Comparison of ENCODE assay signal across 20 cellular contexts in the genomic region with DNA sequence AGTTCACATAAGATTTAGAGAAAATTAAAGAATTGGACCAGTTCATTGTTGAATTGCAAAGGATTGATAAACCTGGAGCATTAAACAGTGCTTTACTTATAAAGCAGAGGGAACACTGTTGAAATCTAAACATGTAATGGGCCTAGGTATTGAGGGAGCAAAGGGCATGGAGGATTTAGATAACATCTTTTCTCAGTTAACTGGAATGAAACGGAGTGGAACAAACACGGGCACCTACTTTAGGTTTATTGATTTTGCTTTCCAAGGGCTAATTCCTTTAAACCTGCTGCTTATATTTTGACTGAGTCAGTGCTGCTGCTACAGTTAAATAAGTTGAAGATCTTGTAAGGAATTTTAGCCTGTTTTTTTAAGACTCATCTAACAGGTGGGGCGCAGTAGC. TPM values are rescaled to one million over a fixed set of nuclear protein-coding genes. Genes with fewer than 3 reads are reported as not detected.
DNase-seq lines count a peak whose midpoint lies in the region; ATAC-seq and TF ChIP-seq lines count a peak whose summit lies in the region.
"Had no signal": no experiment of that assay in that cellular context is flagged by ENCODE, and none has a peak within 500 bp of the region (broad histone marks: within the 10 kb centered on the region; RNA-seq: fewer than 3 reads in every experiment).

No MANE protein-coding gene starts in this region.

- peak overlapping the region; percentile 27; the same call in 1 of the 2 replicates for H3K27ac ChIP-seq in C4-2B
- no peak overlapping the region for H3K27ac ChIP-seq in DOHH2 (ENCODE audit: low read depth, low read length)
- H3K27ac ChIP-seq in mesenchymal stem cell (ENCODE audit: low read length, poor library complexity, severe bottlenecking), result peak overlapping the region; percentile 3
- H3K27ac ChIP-seq in neuronal stem cell (replicated peaks; ENCODE audit: low read length), result no peak overlapping the region
- H3K27ac ChIP-seq: pancreas, skin epidermis had no signal

- peak overlapping the region; percentile 47 for H3K4me3 Mint-ChIP-seq in activated T-helper 17 cell treated with anti-CD3 and anti-CD28 coated beads, Interleukin-2, amount 50 U/mL, for 72 hours
- no peak overlapping the region for H3K4me3 Mint-ChIP-seq in immature natural killer cell

- H3K4ac ChIP-seq in mesenchymal stem cell (ENCODE audit: low read depth in 1 of 2, low read length in 2 of 2) (no peak overlapping the region), neuronal stem cell (ENCODE audit: low read length) (no peak overlapping the region)

- H3K14ac ChIP-seq in mesenchymal stem cell (ENCODE audit: low read length in 2 of 2) (no peak overlapping the region), neuronal stem cell (ENCODE audit: low read length) (no peak overlapping the region)

- H3K36me3 Mint-ChIP-seq in activated T-helper 17 cell treated with anti-CD3 and anti-CD28 coated beads, Interleukin-2, amount 50 U/mL, for 72 hours (ENCODE audit: low read depth), result peaks cover 98% of the 10 kb centered on the region
- H3K36me3 Mint-ChIP-seq in immature natural killer cell, result no peaks in the 10 kb centered on the region

- H3K4me2 ChIP-seq in DOHH2 (ENCODE audit: low read length) (peak overlapping the region; percentile 6; the same call in 1 of the 2 replicates), mesenchymal stem cell (ENCODE audit: low read length, poor library complexity, severe bottlenecking) (no peak overlapping the region), neuronal stem cell (ENCODE audit: insufficient read depth, low read length, poor library complexity, severe bottlenecking) (no peak overlapping the region)

- H4K91ac ChIP-seq in mesenchymal stem cell (ENCODE audit: low read length) (no peak overlapping the region), neuronal stem cell (ENCODE audit: low read depth, low read length, poor library complexity) (no peak overlapping the region)

- DNase-seq in mesenchymal stem cell (no peak), neuronal stem cell (ENCODE audit: low spot score) (no peak), immature natural killer cell (no peak), hypothalamus (lab: John Stamatoyannopoulos, UW) (no peak)
- DNase-seq: activated CD4-positive, alpha-beta T cell treated with anti-CD3 and anti-CD28 coated beads for 48 hours; activated T-cell treated with anti-CD3 and anti-CD28 coated beads, Interleukin-2, amount 50 U/mL, for 4 hours; AML-193; amniotic stem cell; DMS153; left colon; NCI-H2081; NCI-H524; pancreas; stimulated activated CD4-positive, alpha-beta T cell treated with anti-CD3 and anti-CD28 coated beads, Interleukin-4, amount 100 ng/mL, for 24 hours; T-helper 9 cell had no signal

- H3K79me1 ChIP-seq in mesenchymal stem cell (replicated peaks; ENCODE audit: low read length, poor library complexity, severe bottlenecking) (no peaks in the 10 kb centered on the region), neuronal stem cell (ENCODE audit: low read depth, low read length) (peaks cover 1% of the 10 kb centered on the region)

- H3K4me1 ChIP-seq in DOHH2 (ENCODE audit: control insufficient read depth, low read length), result peaks cover 39% of the 10 kb centered on the region
- peaks cover 4% of the 10 kb centered on the region for H3K4me1 ChIP-seq in mesenchymal stem cell (ENCODE audit: control insufficient read depth, insufficient read depth, low read depth, low read length)
- H3K4me1 ChIP-seq in neuronal stem cell (ENCODE audit: control insufficient read depth in 2 of 2, insufficient read depth in 1 of 2, low read depth in 1 of 2, low read length in 2 of 2), result peaks cover 4 to 9% of the 10 kb centered on the region in 2 donors

- H3K18ac ChIP-seq in mesenchymal stem cell (ENCODE audit: low read depth in 1 of 2, low read length in 2 of 2) (no peak overlapping the region), neuronal stem cell (ENCODE audit: low read length) (no peak overlapping the region)

- H3K27ac Mint-ChIP-seq in activated T-helper 17 cell treated with anti-CD3 and anti-CD28 coated beads, Interleukin-2, amount 50 U/mL, for 72 hours, result no peak overlapping the region
- H3K27ac Mint-ChIP-seq in immature natural killer cell, result peak overlapping the region in 1 of 6 donors; percentile 1

- no peak overlapping the region for H2BK120ac ChIP-seq in mesenchymal stem cell (ENCODE audit: low read depth, low read length)
- H2BK120ac ChIP-seq in neuronal stem cell (ENCODE audit: low read depth, low read length), result no peak overlapping the region

- no peak for TF ChIP-seq CTCF in C4-2B (conservative IDR thresholded peaks at IDR 0.05)
- no peak for TF ChIP-seq CTCF in DOHH2 (IDR thresholded peaks at IDR 0.05; ENCODE audit: low read depth, low read length, poor library complexity, severe bottlenecking)

- peaks cover 8% of the 10 kb centered on the region for H4K20me1 ChIP-seq in DOHH2 (ENCODE audit: control insufficient read depth, insufficient read depth, low read depth, low read length)

- H3K27me3 ChIP-seq in DOHH2 (ENCODE audit: control insufficient read depth, low read length) (no peaks in the 10 kb centered on the region), mesenchymal stem cell (ENCODE audit: control insufficient read depth in 1 of 2, insufficient read depth in 1 of 2, low read length in 2 of 2) (no peaks in the 10 kb centered on the region), neuronal stem cell (ENCODE audit: control insufficient read depth in 3 of 3, insufficient read depth in 3 of 3, low read depth in 1 of 3, low read length in 3 of 3) (no peaks in the 10 kb centered on the region)
- H3K27me3 ChIP-seq: pancreas had no signal

- H3K23ac ChIP-seq in mesenchymal stem cell (ENCODE audit: low read length in 2 of 2), result no peak overlapping the region
- no peak overlapping the region for H3K23ac ChIP-seq in neuronal stem cell (ENCODE audit: low read depth, low read length, poor library complexity)

- H2AK5ac ChIP-seq in mesenchymal stem cell (ENCODE audit: low read length, severe bottlenecking), result no peak overlapping the region
- H2AK5ac ChIP-seq in neuronal stem cell (ENCODE audit: low read depth, low read length), result no peak overlapping the region

- no peak overlapping the region for H2BK5ac ChIP-seq in mesenchymal stem cell (ENCODE audit: low read depth, low read length, poor library complexity, severe bottlenecking)
- H2BK5ac ChIP-seq in neuronal stem cell (ENCODE audit: low read length), result no peak overlapping the region

- H3K36me3 ChIP-seq in DOHH2 (ENCODE audit: control insufficient read depth, low read length) (peaks cover 94% of the 10 kb centered on the region), mesenchymal stem cell (ENCODE audit: control insufficient read depth in 1 of 2, insufficient read depth in 2 of 2, low read depth in 1 of 2, low read length in 2 of 2) (peaks cover 13 to 59% of the 10 kb centered on the region in 2 experiments), neuronal stem cell (replicated peaks in 1 of 2; ENCODE audit: control insufficient read depth in 2 of 2, insufficient read depth in 2 of 2, low read length in 2 of 2) (peaks cover 4 to 87% of the 10 kb centered on the region in 2 donors)

- H3K27me3 Mint-ChIP-seq in activated T-helper 17 cell treated with anti-CD3 and anti-CD28 coated beads, Interleukin-2, amount 50 U/mL, for 72 hours, result no peaks in the 10 kb centered on the region
- H3K27me3 Mint-ChIP-seq in immature natural killer cell (ENCODE audit: low read depth in 3 of 3), result peaks cover 1 to 5% (median 4%) of the 10 kb centered on the region in 3 donors

- 100% methylated on average over 3 of the region's 3 CpGs for whole genome bisulfite sequencing in mesenchymal stem cell
- WGBS in neuronal stem cell (ENCODE audit: extremely low coverage in 2 of 2, insufficient read length in 2 of 2, insufficient replicate concordance in 1 of 2), 2 donors, result no CpG with 5 or more reads among the region's 3 CpGs

- H4K8ac ChIP-seq in mesenchymal stem cell (ENCODE audit: low read length) (no peak overlapping the region), neuronal stem cell (ENCODE audit: low read depth, low read length) (no peak overlapping the region)

- H3K9ac ChIP-seq in mesenchymal stem cell (ENCODE audit: low read length) (no peak overlapping the region), neuronal stem cell (ENCODE audit: low read depth, low read length, poor library complexity) (no peak overlapping the region)

- no peak overlapping the region for H2BK15ac ChIP-seq in mesenchymal stem cell (ENCODE audit: low read depth, poor library complexity, severe bottlenecking)
- H2BK15ac ChIP-seq in neuronal stem cell (ENCODE audit: low read length), result no peak overlapping the region

- ATAC-seq in activated T-helper 17 cell treated with anti-CD3 and anti-CD28 coated beads, Interleukin-2, amount 50 U/mL, for 72 hours (replicated peaks), result no peak
- no peak for ATAC-seq in HG03196 (IDR thresholded peaks at IDR 0.05; ENCODE audit: unreplicated experiment)
- ATAC-seq: activated T-cell treated with anti-CD3 and anti-CD28 coated beads, Interleukin-2, amount 50 U/mL, for 4 hours; left colon had no signal

- H3F3A ChIP-seq in DOHH2 (ENCODE audit: control insufficient read depth, insufficient read depth), result peaks cover 15% of the 10 kb centered on the region

- no peaks in the 10 kb centered on the region for H3K9me3 Mint-ChIP-seq in activated T-helper 17 cell treated with anti-CD3 and anti-CD28 coated beads, Interleukin-2, amount 50 U/mL, for 72 hours
- H3K9me3 Mint-ChIP-seq in immature natural killer cell, result no peaks in the 10 kb centered on the region
- H3K9me3 Mint-ChIP-seq: activated T-cell treated with anti-CD3 and anti-CD28 coated beads, Interleukin-2, amount 50 U/mL, for 4 hours had no signal

- H3K9me3 ChIP-seq in DOHH2 (ENCODE audit: control insufficient read depth, insufficient read depth, low read length) (no peaks in the 10 kb centered on the region), mesenchymal stem cell (ENCODE audit: control insufficient read depth, low read length) (no peaks in the 10 kb centered on the region), neuronal stem cell (replicated peaks in 1 of 2; ENCODE audit: control insufficient read depth in 2 of 2, insufficient read depth in 1 of 2, low read depth in 1 of 2, low read length in 2 of 2) (peaks cover 0 to 11% of the 10 kb centered on the region in 2 donors)
- H3K9me3 ChIP-seq: pancreas had no signal

- peaks cover 18% of the 10 kb centered on the region for H3K4me1 Mint-ChIP-seq in activated T-helper 17 cell treated with anti-CD3 and anti-CD28 coated beads, Interleukin-2, amount 50 U/mL, for 72 hours
- H3K4me1 Mint-ChIP-seq in immature natural killer cell, result peaks cover 67 to 82% of the 10 kb centered on the region in 2 donors

- H3K9me2 ChIP-seq in DOHH2 (replicated peaks; ENCODE audit: control insufficient read depth, low read length), result no peaks in the 10 kb centered on the region

- H3K4me3 ChIP-seq in DOHH2 (ENCODE audit: low read length) (no peak overlapping the region), mesenchymal stem cell (ENCODE audit: insufficient read depth in 1 of 2, low read depth in 1 of 2, low read length in 2 of 2) (no peak overlapping the region), neuronal stem cell (ENCODE audit: low read length in 2 of 2) (no peak overlapping the region)
- H3K4me3 ChIP-seq: pancreas, skin epidermis had no signal

- H2AFZ ChIP-seq in mesenchymal stem cell (ENCODE audit: low read depth, low read length), result no peak overlapping the region
- H2AFZ ChIP-seq in neuronal stem cell (ENCODE audit: low read length), result no peak overlapping the region

- peaks cover 100% of the 10 kb centered on the region for H3K79me2 ChIP-seq in DOHH2 (ENCODE audit: control insufficient read depth, low read length)

- H2BK12ac ChIP-seq in mesenchymal stem cell (ENCODE audit: low read length in 2 of 2) (no peak overlapping the region), neuronal stem cell (ENCODE audit: low read length) (no peak overlapping the region)

RNA-seq across cellular contexts. Expression of a gene that starts 5.6 kb away (rescaled TPM):
- 100 to 1,000 TPM; 536 to 964 TPM for total RNA-seq in activated T-helper 17 cell treated with anti-CD3 and anti-CD28 coated beads, Interleukin-2, amount 50 U/mL, for 72 hours
- polyA plus RNA-seq in mesenchymal stem cell (2013, experiment 1 of 2), result 387 TPM
- polyA plus RNA-seq in mesenchymal stem cell (2013, experiment 2 of 2), result 364 TPM
- polyA plus RNA-seq in neuronal stem cell (2013, experiment 1 of 2), result 468 TPM
- 496 TPM for polyA plus RNA-seq in neuronal stem cell (2013, experiment 2 of 2)
- polyA plus RNA-seq in immature natural killer cell, result 10 to 100 TPM; 57.2 to 83.4 (median 69.2) TPM

RNA-seq across cellular contexts. Expression of a gene that starts 38.0 kb away (rescaled TPM):
- 1 to 10 TPM in 1 of 2 donors, under 1 TPM in 1; 0.69 to 4.6 TPM for total RNA-seq in activated T-helper 17 cell treated with anti-CD3 and anti-CD28 coated beads, Interleukin-2, amount 50 U/mL, for 72 hours
- polyA plus RNA-seq in mesenchymal stem cell (2013, experiment 1 of 2), result 95.2 TPM
- 91.2 TPM for polyA plus RNA-seq in mesenchymal stem cell (2013, experiment 2 of 2)
- 1.6 TPM for polyA plus RNA-seq in neuronal stem cell (2013, experiment 1 of 2)
- polyA plus RNA-seq in neuronal stem cell (2013, experiment 2 of 2), result 0.83 TPM
- not detected for polyA plus RNA-seq in immature natural killer cell

Comparison
In these comparisons a context has a peak if more than half of its experiments do, and no peak if none do; other contexts are left out.
1. H3K27ac ChIP-seq: peak in C4-2B (single experiment) and mesenchymal stem cell (single experiment); none in DOHH2 (single experiment) and neuronal stem cell (single experiment).